In genomic region chr9:125189011-125189360, GRCh38 we compare ENCODE assay signal across 8 cellular contexts. TPM values are rescaled to one million over a fixed set of nuclear protein-coding genes. Genes with fewer than 3 reads are reported as not detected.
DNase-seq lines count a peak whose midpoint lies in the region; ATAC-seq, FAIRE-seq and TF ChIP-seq lines count a peak whose summit lies in the region.

No MANE protein-coding gene starts in this region.

- no peak for ATAC-seq in activated CD8-positive, alpha-beta memory T cell treated with anti-CD3 and anti-CD28 coated beads, Interleukin-2, amount 10 ng/mL, durations not matched to agents 7 days and 5 days
- peak; percentile 29 for ATAC-seq in HG03196 (IDR thresholded peaks at IDR 0.05; ENCODE audit: unreplicated experiment)
- ATAC-seq in naive B cell (ENCODE audit: low read depth in 2 of 2) = peak; percentile 13 to 25

- H3K36me3 ChIP-seq in endothelial cell of umbilical vein (ENCODE audit: control insufficient read depth in 2 of 2, extremely low read depth in 1 of 2, insufficient read depth in 2 of 2, low read length in 2 of 2) = no peaks in the 10 kb centered on the region

- peak overlapping the region; percentile 70 to 83 (median 78) for H3K4me3 ChIP-seq in endothelial cell of umbilical vein (replicated peaks in 1 of 3; ENCODE audit: insufficient read depth in 1 of 3, low read depth in 1 of 3, low read length in 3 of 3)

- H2AFZ ChIP-seq in endothelial cell of umbilical vein (ENCODE audit: low read depth, low read length) = peak overlapping the region; percentile 63

- no peaks in the 10 kb centered on the region for H3K27me3 ChIP-seq in endothelial cell of umbilical vein (ENCODE audit: control insufficient read depth in 2 of 2, insufficient read depth in 2 of 2, low read length in 2 of 2)

- BruUV-seq in endothelial cell of umbilical vein (replicated peaks; lab: Mats Ljungman, UMichigan) = TSS peak; percentile 56

- H3K79me2 ChIP-seq in endothelial cell of umbilical vein (ENCODE audit: control insufficient read depth, insufficient read depth, low read length) = peaks cover 45% of the 10 kb centered on the region

- FAIRE-seq in endothelial cell of umbilical vein (lab: Jason Lieb, UNC) = peak; percentile 67
- no peak for FAIRE-seq in urothelium cell line (lab: Jason Lieb, UNC)

- intact Hi-C loops in endothelial cell of umbilical vein (cut with micrococcal nuclease) = loop anchor here (1.0 kb wide), 2 partner anchors 11 to 46 kb away; partner anchors contain the start of genes RABEPK and SCAI

- peak overlapping the region; percentile 88 for H3K4me2 ChIP-seq in endothelial cell of umbilical vein (ENCODE audit: insufficient read depth, low read length)

- peaks cover 7% of the 10 kb centered on the region for H3K4me1 ChIP-seq in endothelial cell of umbilical vein (ENCODE audit: control insufficient read depth, extremely low read depth, insufficient read depth, low read length)

- H3K4me3 Mint-ChIP-seq in activated CD8-positive, alpha-beta memory T cell treated with anti-CD3 and anti-CD28 coated beads, Interleukin-2, amount 10 ng/mL, durations not matched to agents 7 days and 5 days = peak overlapping the region; percentile 93
- peak overlapping the region; percentile 91 to 99 (median 97) for H3K4me3 Mint-ChIP-seq in naive B cell

- TF ChIP-seq CTCF in endothelial cell of umbilical vein (IDR thresholded peaks at IDR 0.05; ENCODE audit: extremely low read depth in 1 of 2, insufficient read depth in 1 of 2, low read depth in 1 of 2, low read length in 2 of 2) = no peak

- no peak for TF ChIP-seq POLR2A in endothelial cell of umbilical vein (IDR thresholded peaks at IDR 0.05; ENCODE audit: low read depth, low read length)

- no peaks in the 10 kb centered on the region for H3K9me3 ChIP-seq in endothelial cell of umbilical vein (replicated peaks; ENCODE audit: control insufficient read depth, insufficient read depth, low read length)

- peak overlapping the region; percentile 94 for H3K27ac Mint-ChIP-seq in activated CD8-positive, alpha-beta memory T cell treated with anti-CD3 and anti-CD28 coated beads, Interleukin-2, amount 10 ng/mL, durations not matched to agents 7 days and 5 days
- peak overlapping the region; percentile 9 to 98 (median 94) for H3K27ac Mint-ChIP-seq in naive B cell

- no peaks in the 10 kb centered on the region for H3K9me1 ChIP-seq in endothelial cell of umbilical vein (replicated peaks; ENCODE audit: control insufficient read depth, extremely low read depth, insufficient read depth, low read length)

- POLR2A ChIA-PET in endothelial cell of umbilical vein (lab: Charles Lee) = no interaction called here

- H3K9me3 Mint-ChIP-seq in activated CD8-positive, alpha-beta memory T cell treated with anti-CD3 and anti-CD28 coated beads, Interleukin-2, amount 10 ng/mL, durations not matched to agents 7 days and 5 days (ENCODE audit: low read depth) = no peaks in the 10 kb centered on the region
- no peaks in the 10 kb centered on the region for H3K9me3 Mint-ChIP-seq in naive B cell

- no peaks in the 10 kb centered on the region for H3K27me3 Mint-ChIP-seq in activated CD8-positive, alpha-beta memory T cell treated with anti-CD3 and anti-CD28 coated beads, Interleukin-2, amount 10 ng/mL, durations not matched to agents 7 days and 5 days
- no peaks in the 10 kb centered on the region for H3K27me3 Mint-ChIP-seq in naive B cell

- peak; percentile 58 for DNase-seq in activated CD8-positive, alpha-beta memory T cell treated with anti-CD3 and anti-CD28 coated beads, Interleukin-2, amount 10 ng/mL, durations not matched to agents 7 days and 5 days
- DNase-seq in activated CD8-positive, alpha-beta memory T cell treated with anti-CD3 and anti-CD28 coated beads, Interleukin-2, amount 50 U/mL, for 4 hours = no peak
- peak; percentile 51 for DNase-seq in UCSD-AML1 (lab: John Stamatoyannopoulos, UW; ENCODE audit: unreplicated experiment)
- peak; percentile 24 for DNase-seq in endothelial cell of umbilical vein (ENCODE audit: low read depth, low spot score)
- peak; percentile 47 for DNase-seq in naive B cell
- peak; percentile 10 for DNase-seq in urothelium cell line (ENCODE audit: low spot score)
- no peak for DNase-seq in cerebellum (ENCODE audit: low spot score)

- no peaks in the 10 kb centered on the region for H4K20me1 ChIP-seq in endothelial cell of umbilical vein (replicated peaks; ENCODE audit: control insufficient read depth, extremely low read depth, insufficient read depth, low read length)

- dilution Hi-C loops in endothelial cell of umbilical vein (cut with MboI; ENCODE audit: extremely low pct_ligation_motif_present, low sequenced_read_pairs) = no loop called here

- H3K36me3 Mint-ChIP-seq in activated CD8-positive, alpha-beta memory T cell treated with anti-CD3 and anti-CD28 coated beads, Interleukin-2, amount 10 ng/mL, durations not matched to agents 7 days and 5 days = peaks cover 6% of the 10 kb centered on the region
- no peaks in the 10 kb centered on the region for H3K36me3 Mint-ChIP-seq in naive B cell

- H3K4me1 Mint-ChIP-seq in activated CD8-positive, alpha-beta memory T cell treated with anti-CD3 and anti-CD28 coated beads, Interleukin-2, amount 10 ng/mL, durations not matched to agents 7 days and 5 days = peaks cover 33% of the 10 kb centered on the region
- H3K4me1 Mint-ChIP-seq in naive B cell = peaks cover 13 to 50% (median 28%) of the 10 kb centered on the region in 3 donors

- CTCF ChIA-PET in activated CD8-positive, alpha-beta memory T cell treated with anti-CD3 and anti-CD28 coated beads, Interleukin-2, amount 10 ng/mL, durations not matched to agents 7 days and 5 days (lab: Charles Lee) = no interaction called here
- CTCF ChIA-PET in endothelial cell of umbilical vein (lab: Charles Lee) = no interaction called here

- H3K9ac ChIP-seq in endothelial cell of umbilical vein (replicated peaks; ENCODE audit: extremely low read depth, insufficient read depth, low read length) = peak overlapping the region; percentile 91

- H3K27ac ChIP-seq in endothelial cell of umbilical vein (ENCODE audit: insufficient read depth, low read depth, low read length) = peak overlapping the region; percentile 66

RNA-seq across cellular contexts. Expression of gene PPP6C, which starts 0.6 kb away (rescaled TPM):
- 10 to 100 TPM; 40.8 to 50.3 TPM for total RNA-seq in activated CD8-positive, alpha-beta memory T cell treated with anti-CD3 and anti-CD28 coated beads, Interleukin-2, amount 10 ng/mL, durations not matched to agents 7 days and 5 days
- total RNA-seq in endothelial cell of umbilical vein (42.1 and 42.6 TPM in 2 replicates), cerebellum (23.1 TPM)
- polyA plus RNA-seq in endothelial cell of umbilical vein (14.6 and 19.3 TPM in 2 replicates), naive B cell (ENCODE audit: low read depth in 6 of 6) (10 to 100 TPM; 48.5 to 59.8 (median 56.6) TPM)
- 21.6 and 22.2 TPM in 2 replicates for polyA plus RNA-seq in endothelial cell of umbilical vein (2011; cell fraction: cytosol; rRNA removed)
- polyA plus RNA-seq in endothelial cell of umbilical vein (2011; cell fraction: nucleus; rRNA removed) = 11.7 and 14.8 TPM in 2 replicates
- 28.8 and 38.7 TPM in 2 replicates for polyA plus RNA-seq in endothelial cell of umbilical vein (2012)
- polyA minus RNA-seq in endothelial cell of umbilical vein = 20.0 and 20.8 TPM in 2 replicates
- 23.9 TPM for polyA minus RNA-seq in endothelial cell of umbilical vein (2011; cell fraction: cytosol; rRNA and poly(A)+ RNA removed)
- polyA minus RNA-seq in endothelial cell of umbilical vein (2011; cell fraction: nucleus; rRNA and poly(A)+ RNA removed) = 10.7 and 13.2 TPM in 2 replicates

RNA-seq across cellular contexts. Expression of gene RABEPK, which starts 11.4 kb away (rescaled TPM):
- 10 to 100 TPM; 14.3 to 16.9 TPM for total RNA-seq in activated CD8-positive, alpha-beta memory T cell treated with anti-CD3 and anti-CD28 coated beads, Interleukin-2, amount 10 ng/mL, durations not matched to agents 7 days and 5 days
- total RNA-seq in endothelial cell of umbilical vein (18.2 and 19.1 TPM in 2 replicates), cerebellum (11.1 TPM)
- polyA plus RNA-seq in endothelial cell of umbilical vein (23.0 and 23.5 TPM in 2 replicates), naive B cell (ENCODE audit: low read depth in 6 of 6) (10 to 100 TPM in 5 of 6 donors, 1 to 10 TPM in 1; 6.8 to 18.6 (median 14.1) TPM)
- polyA plus RNA-seq in endothelial cell of umbilical vein (2011; cell fraction: cytosol; rRNA removed) = 32.6 and 35.5 TPM in 2 replicates
- 16.1 and 19.4 TPM in 2 replicates for polyA plus RNA-seq in endothelial cell of umbilical vein (2011; cell fraction: nucleus; rRNA removed)
- 30.5 and 36.5 TPM in 2 replicates for polyA plus RNA-seq in endothelial cell of umbilical vein (2012)
- 18.7 and 22.1 TPM in 2 replicates for polyA minus RNA-seq in endothelial cell of umbilical vein
- polyA minus RNA-seq in endothelial cell of umbilical vein (2011; cell fraction: cytosol; rRNA and poly(A)+ RNA removed) = 26.9 TPM
- 3.6 and 4.6 TPM in 2 replicates for polyA minus RNA-seq in endothelial cell of umbilical vein (2011; cell fraction: nucleus; rRNA and poly(A)+ RNA removed)

RNA-seq across cellular contexts. Expression of gene SCAI, which starts 45.7 kb away (rescaled TPM):
- total RNA-seq in activated CD8-positive, alpha-beta memory T cell treated with anti-CD3 and anti-CD28 coated beads, Interleukin-2, amount 10 ng/mL, durations not matched to agents 7 days and 5 days = 10 to 100 TPM in 1 of 2 experiments, 1 to 10 TPM in 1; 9.4 to 13.7 TPM
- total RNA-seq in endothelial cell of umbilical vein (6.9 and 9.3 TPM in 2 replicates), cerebellum (42.6 TPM)
- polyA plus RNA-seq in endothelial cell of umbilical vein (1.5 and 2.0 TPM in 2 replicates), naive B cell (ENCODE audit: low read depth in 6 of 6) (1 to 10 TPM; 1.8 to 8.3 (median 2.7) TPM)
- 1.6 and 1.7 TPM in 2 replicates for polyA plus RNA-seq in endothelial cell of umbilical vein (2011; cell fraction: cytosol; rRNA removed)
- polyA plus RNA-seq in endothelial cell of umbilical vein (2011; cell fraction: nucleus; rRNA removed) = 6.4 and 7.1 TPM in 2 replicates
- 2.1 and 2.9 TPM in 2 replicates for polyA plus RNA-seq in endothelial cell of umbilical vein (2012)
- 8.4 and 11.1 TPM in 2 replicates for polyA minus RNA-seq in endothelial cell of umbilical vein
- 5.8 TPM for polyA minus RNA-seq in endothelial cell of umbilical vein (2011; cell fraction: cytosol; rRNA and poly(A)+ RNA removed)
- polyA minus RNA-seq in endothelial cell of umbilical vein (2011; cell fraction: nucleus; rRNA and poly(A)+ RNA removed) = 12.7 and 17.6 TPM in 2 replicates

RNA-seq across cellular contexts. Expression of gene HSPA5, which starts 52.2 kb away (rescaled TPM):
- total RNA-seq in activated CD8-positive, alpha-beta memory T cell treated with anti-CD3 and anti-CD28 coated beads, Interleukin-2, amount 10 ng/mL, durations not matched to agents 7 days and 5 days = 100 to 1,000 TPM; 116 to 185 TPM
- total RNA-seq in endothelial cell of umbilical vein = 514 and 538 TPM in 2 replicates
- 189 and 247 TPM in 2 replicates for polyA plus RNA-seq in endothelial cell of umbilical vein
- 275 and 318 TPM in 2 replicates for polyA plus RNA-seq in endothelial cell of umbilical vein (2011; cell fraction: cytosol; rRNA removed)
- 277 and 455 TPM in 2 replicates for polyA plus RNA-seq in endothelial cell of umbilical vein (2011; cell fraction: nucleus; rRNA removed)
- polyA plus RNA-seq in endothelial cell of umbilical vein (2012) = 581 and 662 TPM in 2 replicates
- 317 and 322 TPM in 2 replicates for polyA minus RNA-seq in endothelial cell of umbilical vein
- polyA minus RNA-seq in endothelial cell of umbilical vein (2011; cell fraction: cytosol; rRNA and poly(A)+ RNA removed) = 152 TPM
- polyA minus RNA-seq in endothelial cell of umbilical vein (2011; cell fraction: nucleus; rRNA and poly(A)+ RNA removed) = 137 and 160 TPM in 2 replicates
- polyA plus RNA-seq in naive B cell (ENCODE audit: low read depth in 6 of 6) = 100 to 1,000 TPM; 106 to 189 (median 126) TPM
- 37.9 TPM for total RNA-seq in cerebellum

Comparison
In these comparisons a context has a peak if more than half of its experiments do, and no peak if none do; other contexts are left out.
1. DNase-seq: peak in activated CD8-positive, alpha-beta memory T cell treated with anti-CD3 and anti-CD28 coated beads, Interleukin-2, amount 10 ng/mL, durations not matched to agents 7 days and 5 days (single experiment), UCSD-AML1 (single experiment), endothelial cell of umbilical vein (single experiment), naive B cell (single experiment) and urothelium cell line (single experiment); none in activated CD8-positive, alpha-beta memory T cell treated with anti-CD3 and anti-CD28 coated beads, Interleukin-2, amount 50 U/mL, for 4 hours (single experiment) and cerebellum (single experiment).